Comparison of ENCODE assay signal across 34 cellular contexts in genomic region chr10:18298256-18298655, GRCh38.
"Had no signal": no experiment of that assay in that cellular context is flagged by ENCODE, and none has a peak within 500 bp of the region (broad histone marks: within the 10 kb centered on the region; RNA-seq: fewer than 3 reads in every experiment).

No MANE protein-coding gene starts in this region.

- H3K27me3 ChIP-seq: MG63 had no signal

- H3K36me3 ChIP-seq: MG63 had no signal

- H3K27ac ChIP-seq: KMS-11 had no signal

- H3K4me3 ChIP-seq: MG63 had no signal

- H3K9ac ChIP-seq: KMS-11 had no signal

- DNase-seq: Karpas-422, Kasumi-1, MG63, MM.1S, MV-4-11, NCI-H1048, NCI-H1092, NCI-H1092 treated with DMSO at 0.1 percent for 48 hours, NCI-H1105, NCI-H1105 treated with DMSO at 0.1 percent for 48 hours, NCI-H1417, NCI-H1417 treated with DMSO at 0.1 percent for 48 hours, NCI-H1436, NCI-H1436 treated with DMSO at 0.1 percent for 48 hours, NCI-H146, NCI-H1694, NCI-H1694 treated with DMSO at 0.1 percent for 48 hours, NCI-H187, NCI-H187 treated with DMSO at 0.1 percent for 48 hours, NCI-H1930, NCI-H2029, NCI-H2029 treated with DMSO at 0.1 percent for 48 hours, NCI-H2081, NCI-H2081 treated with DMSO at 0.1 percent for 48 hours, NCI-H2107, NCI-H2171, NCI-H2171 treated with DMSO at 0.1 percent for 48 hours, NCI-H2227 treated with DMSO at 0.1 percent for 48 hours, NCI-H226, NCI-H345, NCI-H446, NCI-H446 treated with DMSO at 0.1 percent for 48 hours, NCI-H510A had no signal

- H3K9me3 ChIP-seq: MG63 had no signal

- H3K4me2 ChIP-seq: KMS-11 had no signal
